Comparison of ENCODE assay signal across 1 cellular context in the genomic region with DNA sequence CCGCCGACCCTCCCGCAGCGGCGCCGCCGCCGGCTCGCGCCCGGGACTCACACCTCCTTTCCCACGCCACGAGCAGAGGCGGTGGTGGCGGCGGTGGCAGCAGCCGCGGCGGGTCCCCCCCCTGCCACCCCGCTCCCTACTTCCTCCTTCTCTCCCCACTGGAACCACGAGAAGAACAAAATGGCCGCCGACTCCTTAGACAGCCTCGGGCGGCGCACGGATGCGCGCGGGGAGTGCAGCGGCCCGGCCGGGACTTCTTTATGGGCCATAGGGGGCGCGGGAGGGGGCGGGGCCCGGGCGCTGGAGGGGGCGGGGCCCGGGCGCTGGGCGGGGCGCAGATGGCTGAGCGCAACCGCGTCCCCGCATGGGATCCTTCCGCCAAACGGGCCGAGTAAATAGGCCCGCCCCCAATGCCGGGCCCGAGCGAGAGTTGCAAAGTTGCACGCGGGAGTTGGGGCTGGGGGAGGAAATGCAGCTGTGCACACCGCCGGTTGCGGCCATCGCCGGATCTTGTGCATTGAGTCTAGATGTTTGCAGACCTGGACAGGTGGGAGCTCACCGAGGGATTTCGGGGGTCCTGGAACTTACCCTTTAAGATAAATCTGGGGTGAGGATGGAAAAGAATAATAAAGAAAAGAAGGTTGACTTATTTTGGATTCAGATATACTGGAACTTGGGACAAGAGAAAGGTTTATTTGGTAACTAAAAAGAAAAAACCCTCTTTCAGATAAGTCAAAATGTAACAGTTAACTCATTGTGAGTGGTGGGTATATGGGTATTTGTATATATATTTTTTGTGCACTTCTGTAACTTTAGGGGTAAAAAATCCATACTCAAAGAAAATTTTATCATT.
TF ChIP-seq lines count a peak whose summit lies in the region.

Gene PPP1CC, minus strand, starts transcription at position 174 of the 853 bp plus-strand sequence. CDS start 184 bp downstream, outside the sequence.

TF ChIP-seq in SK-N-SH, 30 proteins besides CTCF, POLR2A, EP300 and RAD21 (continued from another document):
- TF ChIP-seq, protein P1, sequence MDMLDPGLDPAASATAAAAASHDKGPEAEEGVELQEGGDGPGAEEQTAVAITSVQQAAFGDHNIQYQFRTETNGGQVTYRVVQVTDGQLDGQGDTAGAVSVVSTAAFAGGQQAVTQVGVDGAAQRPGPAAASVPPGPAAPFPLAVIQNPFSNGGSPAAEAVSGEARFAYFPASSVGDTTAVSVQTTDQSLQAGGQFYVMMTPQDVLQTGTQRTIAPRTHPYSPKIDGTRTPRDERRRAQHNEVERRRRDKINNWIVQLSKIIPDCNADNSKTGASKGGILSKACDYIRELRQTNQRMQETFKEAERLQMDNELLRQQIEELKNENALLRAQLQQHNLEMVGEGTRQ (IDR thresholded peaks at IDR 0.05; ENCODE audit: borderline replicate concordance, low read depth, low read length), result no peak
- TF ChIP-seq SMC3 (IDR thresholded peaks at IDR 0.05; ENCODE audit: low read depth, low read length) (no peak), GATA2 (CRISPR knock-in tag; IDR thresholded peaks at IDR 0.05) (peak; percentile 5; the same call in 1 of the 2 replicates), FOXM1 (IDR thresholded peaks at IDR 0.05; ENCODE audit: low read depth) (no peak), NRF1 (IDR thresholded peaks at IDR 0.05; ENCODE audit: low read depth, low read length) (no peak), JUND (IDR thresholded peaks at IDR 0.05) (no peak), ZBTB33 (IDR thresholded peaks at IDR 0.05; ENCODE audit: borderline replicate concordance, low read depth) (peak; percentile 80; the same call in 1 of the 2 replicates), POLR2AphosphoS5 (IDR thresholded peaks at IDR 0.05; ENCODE audit: low read depth, low read length) (peak; percentile 91), TEAD4 (IDR thresholded peaks at IDR 0.05; ENCODE audit: borderline replicate concordance, insufficient read depth) (no peak), SIN3A (IDR thresholded peaks at IDR 0.05; ENCODE audit: borderline replicate concordance, low read depth, low read length) (peak; percentile 60; the same call in 1 of the 2 replicates), TAF1 (IDR thresholded peaks at IDR 0.05; ENCODE audit: borderline replicate concordance, low read depth, low read length) (peak; percentile 88), FOSL2 (IDR thresholded peaks at IDR 0.05; ENCODE audit: borderline replicate concordance, low read depth) (no peak)
